10 cellular contexts compared by ENCODE assay signal in genomic region chr14:61526405-61527312, GRCh38.
DNase-seq lines count a peak whose midpoint lies in the region; ATAC-seq and TF ChIP-seq lines count a peak whose summit lies in the region.
"Had no signal": no experiment of that assay in that cellular context is flagged by ENCODE, and none has a peak within 500 bp of the region (broad histone marks: within the 10 kb centered on the region; RNA-seq: fewer than 3 reads in every experiment).

No MANE protein-coding gene starts in this region.

- H3K4me1 ChIP-seq in parathyroid adenoma = peaks cover 66% of the 10 kb centered on the region

- peak overlapping the region; percentile 73 for H2AFZ ChIP-seq in parathyroid adenoma

- TF ChIP-seq CTCF in endothelial cell (IDR thresholded peaks at IDR 0.05; ENCODE audit: unreplicated experiment) (no peak), parathyroid adenoma (IDR thresholded peaks at IDR 0.05) (peak; percentile 3), omental fat pad (IDR thresholded peaks at IDR 0.05) (no peak)

- H3K79me2 ChIP-seq in parathyroid adenoma = no peaks in the 10 kb centered on the region

- DNase-seq in DMS153 treated with DMSO at 0.1 percent for 48 hours (lab: John Stamatoyannopoulos, UW; ENCODE audit: unreplicated experiment) (peak; percentile 61), OCI-M1 (lab: John Stamatoyannopoulos, UW) (peak; percentile 17), endothelial cell (ENCODE audit: low spot score) (no peak), SK-N-DZ (ENCODE audit: low spot score) (no peak), omental fat pad (ENCODE audit: low spot score) (no peak)
- no peak for DNase-seq in stimulated activated CD4-positive, alpha-beta T cell treated with anti-CD3 and anti-CD28 coated beads, Interleukin-15, amount 100 ng/mL, for 24 hours
- DNase-seq: activated B cell treated with CpG ODN at 0.5 μM for 24 hours had no signal

- ATAC-seq in HG02588 (IDR thresholded peaks at IDR 0.05; ENCODE audit: unreplicated experiment) (no peak), omental fat pad (ENCODE audit: low FRiP score) (no peak)

- no peaks in the 10 kb centered on the region for H3K27me3 ChIP-seq in parathyroid adenoma (ENCODE audit: control insufficient read depth, insufficient read depth, low read length)

- no peak overlapping the region for H3K9ac ChIP-seq in parathyroid adenoma

- H3K4me2 ChIP-seq in parathyroid adenoma (ENCODE audit: low read length) = peak overlapping the region; percentile 7

- peak overlapping the region; percentile 49 for H3K27ac Mint-ChIP-seq in endothelial cell (ENCODE audit: unreplicated experiment)
- H3K27ac Mint-ChIP-seq: activated B cell treated with CpG ODN at 0.5 μM for 24 hours had no signal

- peak overlapping the region; percentile 5 for H3K4me3 Mint-ChIP-seq in endothelial cell (ENCODE audit: unreplicated experiment)
- H3K4me3 Mint-ChIP-seq: activated B cell treated with CpG ODN at 0.5 μM for 24 hours had no signal

- peak overlapping the region; percentile 96 for H3K27ac ChIP-seq in parathyroid adenoma
- H3K27ac ChIP-seq: HL-60 had no signal

- H3K4me3 ChIP-seq in parathyroid adenoma (ENCODE audit: low read depth, low read length) = no peak overlapping the region

- H3K9me3 ChIP-seq in parathyroid adenoma (ENCODE audit: control insufficient read depth, low read length) = no peaks in the 10 kb centered on the region

- no peaks in the 10 kb centered on the region for H3K36me3 ChIP-seq in parathyroid adenoma (ENCODE audit: control insufficient read depth, insufficient read depth, low read length)

- peaks cover 37% of the 10 kb centered on the region for H3K4me1 Mint-ChIP-seq in endothelial cell (ENCODE audit: unreplicated experiment)

- H3K36me3 Mint-ChIP-seq in endothelial cell (ENCODE audit: low read depth, unreplicated experiment) = peaks cover 25% of the 10 kb centered on the region

- H3K27me3 Mint-ChIP-seq in endothelial cell (ENCODE audit: unreplicated experiment) = peaks cover 9% of the 10 kb centered on the region
- H3K27me3 Mint-ChIP-seq: activated B cell treated with CpG ODN at 0.5 μM for 24 hours had no signal

- H3K9me3 Mint-ChIP-seq in endothelial cell (ENCODE audit: unreplicated experiment) = no peaks in the 10 kb centered on the region
- H3K9me3 Mint-ChIP-seq: activated B cell treated with CpG ODN at 0.5 μM for 24 hours had no signal

Comparison
In these comparisons a context has a peak if more than half of its experiments do, and no peak if none do; other contexts are left out.
1. DNase-seq: peak in DMS153 treated with DMSO at 0.1 percent for 48 hours (single experiment) and OCI-M1 (single experiment); none in endothelial cell (single experiment), SK-N-DZ (single experiment), stimulated activated CD4-positive, alpha-beta T cell treated with anti-CD3 and anti-CD28 coated beads, Interleukin-15, amount 100 ng/mL, for 24 hours (single experiment) and omental fat pad (single experiment).